In genomic region chr3:163879172-163879571, GRCh38 we compare ENCODE assay signal across 24 cellular contexts.
"Had no signal": no experiment of that assay in that cellular context is flagged by ENCODE, and none has a peak within 500 bp of the region (broad histone marks: within the 10 kb centered on the region; RNA-seq: fewer than 3 reads in every experiment).

No MANE protein-coding gene starts in this region.

- ATAC-seq: effector memory CD8-positive, alpha-beta T cell; left ventricle myocardium superior; lower lobe of right lung; naive thymus-derived CD8-positive, alpha-beta T cell; psoas muscle; right cardiac atrium; stimulated activated effector memory CD8-positive, alpha-beta T cell treated with anti-CD3 and anti-CD28 coated beads, Interleukin-12 subunit alpha, Interleukin-12 subunit beta, amount 100 ng/mL, for 72 hours had no signal

- DNase-seq: effector memory CD8-positive, alpha-beta T cell; erythroblast; esophagus squamous epithelium; foreskin melanocyte; hypothalamus; immature natural killer cell; islet precursor cell; kidney glomerular epithelial cell; left ventricle myocardium superior; lower lobe of right lung; naive thymus-derived CD8-positive, alpha-beta T cell; nephron progenitor cell; nucleus accumbens; psoas muscle; right cardiac atrium; sigmoid colon; stimulated activated CD4-positive, alpha-beta T cell treated with anti-CD3 and anti-CD28 coated beads, Interleukin-2, amount 100 ng/mL, for 24 hours; stimulated activated CD4-positive, alpha-beta T cell treated with anti-CD3 and anti-CD28 coated beads, Interleukin-4, amount 100 ng/mL, for 24 hours; stimulated activated naive CD4-positive, alpha-beta T cell treated with Interleukin-2 at 50 U/mL for 16 hours; stomach; thyroid gland; trophoblast cell had no signal

- H3K27ac ChIP-seq: esophagus squamous epithelium, lower lobe of right lung, psoas muscle, sigmoid colon, stomach, thyroid gland, vagina had no signal

- H3K27me3 ChIP-seq: esophagus squamous epithelium, sigmoid colon, stomach, thyroid gland, vagina had no signal

- H3K9me3 ChIP-seq: thyroid gland had no signal

- H3K36me3 ChIP-seq: esophagus squamous epithelium, lower lobe of right lung, sigmoid colon, stomach, thyroid gland, vagina had no signal

- H3K4me3 ChIP-seq: esophagus squamous epithelium, lower lobe of right lung, psoas muscle, sigmoid colon, stomach, thyroid gland, vagina had no signal

- H3K4me1 ChIP-seq: esophagus squamous epithelium, lower lobe of right lung, psoas muscle, sigmoid colon, stomach, thyroid gland, vagina had no signal
